Comparison of ENCODE assay signal across 11 cellular contexts in the genomic region with DNA sequence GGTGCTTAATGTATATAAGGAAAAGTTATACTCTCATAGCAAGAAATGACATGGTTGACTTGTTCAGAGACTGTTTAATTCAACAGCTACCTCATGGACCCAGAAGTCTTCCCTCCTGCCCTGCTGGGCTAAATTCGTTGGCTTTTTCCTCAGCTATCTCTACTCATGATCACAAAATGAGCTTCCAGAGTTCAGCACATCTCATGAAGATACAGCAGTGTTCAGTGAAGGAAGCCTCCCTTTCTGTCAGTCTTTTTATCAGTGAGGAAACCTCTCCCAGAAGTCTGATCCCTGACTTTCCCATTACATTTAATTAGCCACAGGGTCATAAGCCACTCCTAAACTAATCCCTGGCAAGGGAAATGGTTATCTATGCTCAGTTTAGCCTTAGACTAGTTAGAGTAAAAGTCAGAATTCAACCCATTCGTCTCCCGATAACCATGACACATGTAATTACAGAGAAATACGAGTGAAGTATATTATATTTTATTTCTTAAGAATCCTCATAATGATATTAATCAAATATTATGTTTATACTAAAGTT.
"Had no signal": no experiment of that assay in that cellular context is flagged by ENCODE, and none has a peak within 500 bp of the region (broad histone marks: within the 10 kb centered on the region; RNA-seq: fewer than 3 reads in every experiment).

No MANE protein-coding gene starts in this region.

- H3K9me3 ChIP-seq: psoas muscle, spleen, tibial nerve had no signal

- DNase-seq: effector memory CD4-positive, alpha-beta T cell; left cardiac atrium; mesendoderm; naive B cell; psoas muscle; retina; spleen; stimulated activated CD4-positive, alpha-beta T cell treated with anti-CD3 and anti-CD28 coated beads, Interleukin-15, amount 100 ng/mL, for 24 hours; stimulated activated CD4-positive, alpha-beta T cell treated with anti-CD3 and anti-CD28 coated beads, Interleukin-1b, Interleukin-23, amount 100 ng/mL, for 48 hours; stimulated activated CD4-positive, alpha-beta T cell treated with anti-CD3 and anti-CD28 coated beads, Interleukin-4, amount 100 ng/mL, for 24 hours had no signal

- H3K4me1 ChIP-seq: psoas muscle had no signal

- H3K27me3 ChIP-seq: spleen, tibial nerve had no signal

- H3K4me3 ChIP-seq: psoas muscle, spleen, tibial nerve had no signal

- H3K36me3 ChIP-seq: spleen, tibial nerve had no signal

- H3K27ac ChIP-seq: psoas muscle, spleen, tibial nerve had no signal
